ENCODE assay signal across 16 cellular contexts in the genomic region with DNA sequence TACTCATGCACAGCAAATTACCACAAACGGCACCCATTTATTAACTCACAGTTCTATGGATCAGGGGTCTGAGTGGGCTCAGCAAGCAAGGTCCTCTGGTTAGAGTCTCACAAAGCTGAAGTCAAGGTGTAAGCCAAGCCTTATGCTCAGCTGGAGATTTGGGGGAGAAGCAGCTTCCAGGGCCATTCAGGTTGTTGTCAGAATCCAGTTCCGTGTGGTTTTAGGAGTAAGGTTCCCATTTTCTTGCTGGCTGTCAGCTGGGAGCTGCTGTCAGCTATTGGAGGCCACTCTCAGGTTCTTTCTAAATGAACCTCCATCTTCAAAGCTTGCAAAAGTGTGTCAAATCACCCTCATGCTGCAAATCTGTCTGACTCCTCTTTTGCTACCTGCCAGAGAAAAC.
A peak's percentile ranks its signal among the peaks of the same experiment; 100 is the strongest.
DNase-seq lines count a peak whose midpoint lies in the region; ATAC-seq and TF ChIP-seq lines count a peak whose summit lies in the region.
"Had no signal": no experiment of that assay in that cellular context is flagged by ENCODE, and none has a peak within 500 bp of the region (broad histone marks: within the 10 kb centered on the region; RNA-seq: fewer than 3 reads in every experiment).

No MANE protein-coding gene starts in this region.

- H3K9ac ChIP-seq in parathyroid adenoma (no peak overlapping the region), subcutaneous abdominal adipose tissue (ENCODE audit: low read length in 5 of 5) (peak overlapping the region in 2 of 5 donors; percentile 1 to 25)
- H3K9ac ChIP-seq: BLaER1 had no signal

- H3K4me1 Mint-ChIP-seq in stimulated activated memory B cell treated with anti-CD40 and anti-IgM and Interleukin-4, amounts not matched to agents 10 μg/mL and 1 μg/mL and 100 μg/mL, for 72 hours: no peaks in the 10 kb centered on the region
- H3K4me1 Mint-ChIP-seq: CD8-positive, alpha-beta memory T cell had no signal

- H3K4me2 ChIP-seq in parathyroid adenoma (ENCODE audit: low read length): no peak overlapping the region
- H3K4me2 ChIP-seq: BLaER1 had no signal

- no peaks in the 10 kb centered on the region for H3K79me2 ChIP-seq in parathyroid adenoma

- peaks cover 15% of the 10 kb centered on the region for H3K9me3 Mint-ChIP-seq in stimulated activated memory B cell treated with anti-CD40 and anti-IgM and Interleukin-4, amounts not matched to agents 10 μg/mL and 1 μg/mL and 100 μg/mL, for 72 hours

- H3K27ac ChIP-seq in parathyroid adenoma: peak overlapping the region; percentile 92
- H3K27ac ChIP-seq in subcutaneous abdominal adipose tissue (ENCODE audit: low read depth, low read length): peak overlapping the region; percentile 19
- H3K27ac ChIP-seq: BLaER1 had no signal

- ATAC-seq in stimulated activated memory B cell treated with anti-CD40 and anti-IgM and Interleukin-4, amounts not matched to agents 10 μg/mL and 1 μg/mL and 100 μg/mL, for 72 hours: no peak
- ATAC-seq: HepG2 had no signal

- TF ChIP-seq CTCF in parathyroid adenoma (IDR thresholded peaks at IDR 0.05): no peak

- H3K36me3 ChIP-seq in parathyroid adenoma (ENCODE audit: control insufficient read depth, insufficient read depth, low read length) (no peaks in the 10 kb centered on the region), subcutaneous abdominal adipose tissue (ENCODE audit: control insufficient read depth in 5 of 5, insufficient read depth in 5 of 5, low read length in 5 of 5) (no peaks in the 10 kb centered on the region)
- H3K36me3 ChIP-seq: BLaER1, HAP-1 had no signal

- H3K4me3 Mint-ChIP-seq in stimulated activated memory B cell treated with anti-CD40 and anti-IgM and Interleukin-4, amounts not matched to agents 10 μg/mL and 1 μg/mL and 100 μg/mL, for 72 hours: no peak overlapping the region
- H3K4me3 Mint-ChIP-seq: CD8-positive, alpha-beta memory T cell had no signal

- peaks cover 17% of the 10 kb centered on the region for H3K4me1 ChIP-seq in parathyroid adenoma
- peaks cover 0 to 29% (median 9%) of the 10 kb centered on the region in 5 donors for H3K4me1 ChIP-seq in subcutaneous abdominal adipose tissue (ENCODE audit: control insufficient read depth in 5 of 5, insufficient read depth in 5 of 5, low read length in 5 of 5)
- H3K4me1 ChIP-seq: Caco-2, HAP-1 had no signal

- H3K4me3 ChIP-seq in parathyroid adenoma (ENCODE audit: low read depth, low read length) (no peak overlapping the region), subcutaneous abdominal adipose tissue (ENCODE audit: low read depth in 1 of 5, low read length in 5 of 5) (no peak overlapping the region)
- H3K4me3 ChIP-seq: BLaER1, HAP-1 had no signal

- H3K27me3 Mint-ChIP-seq in stimulated activated memory B cell treated with anti-CD40 and anti-IgM and Interleukin-4, amounts not matched to agents 10 μg/mL and 1 μg/mL and 100 μg/mL, for 72 hours: peaks cover 23% of the 10 kb centered on the region

- peak; percentile 11 for DNase-seq in activated CD8-positive, alpha-beta memory T cell treated with anti-CD3 and anti-CD28 coated beads for 24 hours
- DNase-seq in activated CD8-positive, alpha-beta memory T cell treated with anti-CD3 and anti-CD28 coated beads, Interleukin-2, amount 50 U/mL, for 4 hours: no peak
- DNase-seq in RPMI8226 (peak; percentile 22), SIG-M5 treated with dmso at 0.1 percent for 504 hours (lab: John Stamatoyannopoulos, UW; ENCODE audit: unreplicated experiment) (no peak)
- DNase-seq: 8988T; AML-193; Caco-2; CD8-positive, alpha-beta memory T cell; DMS53; GF-D8 had no signal

- H3K27me3 ChIP-seq in parathyroid adenoma (ENCODE audit: control insufficient read depth, insufficient read depth, low read length) (no peaks in the 10 kb centered on the region), subcutaneous abdominal adipose tissue (ENCODE audit: control insufficient read depth in 5 of 5, insufficient read depth in 4 of 5, low read length in 5 of 5) (peaks cover 0 to 6% (median 0%) of the 10 kb centered on the region in 5 donors)
- H3K27me3 ChIP-seq: BLaER1 had no signal

- H3K27ac Mint-ChIP-seq in stimulated activated memory B cell treated with anti-CD40 and anti-IgM and Interleukin-4, amounts not matched to agents 10 μg/mL and 1 μg/mL and 100 μg/mL, for 72 hours: no peak overlapping the region
- H3K27ac Mint-ChIP-seq: CD8-positive, alpha-beta memory T cell had no signal

- H3K9me3 ChIP-seq in parathyroid adenoma (ENCODE audit: control insufficient read depth, low read length): no peaks in the 10 kb centered on the region
- H3K9me3 ChIP-seq in subcutaneous abdominal adipose tissue (ENCODE audit: control insufficient read depth in 5 of 5, low read length in 5 of 5): peaks cover 0 to 12% (median 2%) of the 10 kb centered on the region in 5 donors
- H3K9me3 ChIP-seq: Caco-2, HAP-1 had no signal

- H3K36me3 Mint-ChIP-seq in stimulated activated memory B cell treated with anti-CD40 and anti-IgM and Interleukin-4, amounts not matched to agents 10 μg/mL and 1 μg/mL and 100 μg/mL, for 72 hours: no peaks in the 10 kb centered on the region

- peak overlapping the region; percentile 51 for H2AFZ ChIP-seq in parathyroid adenoma

Comparison
In these comparisons a context has a peak if more than half of its experiments do, and no peak if none do; other contexts are left out.
1. DNase-seq: peak in activated CD8-positive, alpha-beta memory T cell treated with anti-CD3 and anti-CD28 coated beads for 24 hours (single experiment) and RPMI8226 (single experiment); none in activated CD8-positive, alpha-beta memory T cell treated with anti-CD3 and anti-CD28 coated beads, Interleukin-2, amount 50 U/mL, for 4 hours (single experiment) and SIG-M5 treated with dmso at 0.1 percent for 504 hours (single experiment).